In the genomic region with DNA sequence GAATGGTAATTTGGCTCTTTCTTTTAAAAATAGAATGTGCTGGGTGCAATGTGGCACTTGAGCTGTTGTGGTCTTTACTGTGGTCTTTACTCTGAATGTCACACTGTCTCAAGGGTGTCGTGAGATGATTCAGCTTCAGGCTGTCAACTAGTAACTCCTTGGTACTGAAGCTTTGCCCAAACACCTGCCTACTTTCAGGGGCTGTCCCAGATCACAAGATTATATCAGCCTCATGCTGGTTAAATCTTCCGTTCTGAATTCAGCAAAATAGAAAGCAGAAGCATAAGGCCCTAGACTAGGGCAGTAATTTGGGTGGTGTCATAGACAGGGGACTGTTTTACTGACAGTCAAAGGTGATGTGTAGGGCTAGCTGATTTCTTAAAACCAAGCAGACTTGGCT, we compare ENCODE assay signal across 16 cellular contexts.
DNase-seq lines count a peak whose midpoint lies in the region; ATAC-seq and TF ChIP-seq lines count a peak whose summit lies in the region.
"Had no signal": no experiment of that assay in that cellular context is flagged by ENCODE, and none has a peak within 500 bp of the region (broad histone marks: within the 10 kb centered on the region; RNA-seq: fewer than 3 reads in every experiment).

No MANE protein-coding gene starts in this region.

- H3K27ac ChIP-seq in cingulate gyrus (ENCODE audit: low read depth, low read length): peak overlapping the region; percentile 92
- H3K27ac ChIP-seq: body of pancreas, right lobe of liver, tibial artery had no signal

- H3K9me3 Mint-ChIP-seq in endothelial cell (ENCODE audit: unreplicated experiment): no peaks in the 10 kb centered on the region
- H3K9me3 Mint-ChIP-seq: endodermal cell, IgD-negative memory B cell, nephron had no signal

- no peaks in the 10 kb centered on the region for H3K36me3 Mint-ChIP-seq in endothelial cell (ENCODE audit: low read depth, unreplicated experiment)
- H3K36me3 Mint-ChIP-seq: IgD-negative memory B cell had no signal

- peaks cover 15% of the 10 kb centered on the region for H3K4me1 Mint-ChIP-seq in endothelial cell (ENCODE audit: unreplicated experiment)

- no peak overlapping the region for H3K27ac Mint-ChIP-seq in endothelial cell (ENCODE audit: unreplicated experiment)
- H3K27ac Mint-ChIP-seq: endodermal cell, IgD-negative memory B cell, nephron had no signal

- DNase-seq in GM20000 (ENCODE audit: low spot score) (no peak), endothelial cell (ENCODE audit: low spot score) (no peak), sciatic nerve (ENCODE audit: low spot score) (no peak)
- DNase-seq in effector CD4-positive, alpha-beta T cell: no peak
- DNase-seq: body of pancreas, endodermal cell, NCI-H526, right lobe of liver, tibial artery had no signal

- H3K4me3 Mint-ChIP-seq in endothelial cell (ENCODE audit: unreplicated experiment): no peak overlapping the region
- H3K4me3 Mint-ChIP-seq: endodermal cell, IgD-negative memory B cell, nephron had no signal

- intact Hi-C loops in sciatic nerve (cut with DNase I): no loop called here

- ATAC-seq in GM18517 (IDR thresholded peaks at IDR 0.05; ENCODE audit: unreplicated experiment) (peak; percentile 82), GM19463 (IDR thresholded peaks at IDR 0.05; ENCODE audit: unreplicated experiment) (peak; percentile 94), HG03103 (IDR thresholded peaks at IDR 0.05; ENCODE audit: low read depth, unreplicated experiment) (peak; percentile 45), sciatic nerve (no peak)
- ATAC-seq: body of pancreas, right lobe of liver, Right ventricle myocardium inferior had no signal

- no peaks in the 10 kb centered on the region for H3K27me3 Mint-ChIP-seq in endothelial cell (ENCODE audit: unreplicated experiment)

- TF ChIP-seq CTCF in GM20000 (IDR thresholded peaks at IDR 0.05; ENCODE audit: extremely low read depth, missing control alignments) (no peak), endothelial cell (IDR thresholded peaks at IDR 0.05; ENCODE audit: unreplicated experiment) (no peak)
